ENCODE assay signal across 8 cellular contexts in the genomic region with DNA sequence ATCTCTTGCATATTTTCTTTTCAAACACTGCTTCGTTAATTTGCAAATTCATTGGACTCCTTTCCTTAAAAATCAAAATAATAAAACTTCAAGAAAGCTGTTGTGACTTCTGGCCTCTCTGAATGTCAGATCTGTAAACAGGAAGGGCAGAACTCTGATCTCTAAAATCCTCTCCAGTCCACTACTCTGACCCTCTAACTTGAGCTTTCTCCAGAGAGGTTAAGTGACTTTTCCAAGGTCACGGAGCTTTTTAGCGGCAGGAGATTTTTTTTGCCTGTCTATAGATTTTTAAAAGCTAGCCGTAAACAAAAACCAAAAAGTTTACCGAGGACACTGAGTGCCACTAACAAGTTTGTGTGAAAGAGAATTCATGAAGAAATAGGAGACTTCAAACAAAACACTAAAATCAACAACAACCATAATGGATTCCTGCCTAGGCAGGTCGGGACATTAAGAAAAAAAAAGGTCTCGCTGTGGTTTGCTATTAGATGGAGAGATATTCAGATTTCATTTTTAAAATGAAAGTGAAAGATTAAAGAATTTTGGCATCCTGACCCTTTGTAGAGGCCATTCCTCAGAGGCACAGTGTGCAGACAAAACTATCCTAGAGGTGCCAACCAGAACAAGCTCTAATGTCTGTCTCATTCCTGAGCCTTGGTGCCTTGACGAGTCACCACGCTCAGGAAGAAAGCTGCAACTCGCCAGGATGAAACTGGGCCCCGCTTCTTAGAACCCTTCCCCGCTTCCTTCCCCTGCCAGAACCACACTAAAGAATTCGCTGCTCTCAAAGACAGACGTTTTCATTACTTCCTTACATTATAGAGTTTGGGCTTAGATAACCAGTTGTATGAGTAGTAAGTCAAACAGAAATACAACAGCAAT.
DNase-seq lines count a peak whose midpoint lies in the region; ATAC-seq and TF ChIP-seq lines count a peak whose summit lies in the region.

No MANE protein-coding gene starts in this region.

- peaks cover 13 to 47% (median 26%) of the 10 kb centered on the region in 3 donors for H3K4me1 ChIP-seq in esophagus squamous epithelium
- H3K4me1 ChIP-seq in trophoblast cell (ENCODE audit: control insufficient read depth in 1 of 2, insufficient read depth in 2 of 2, low read length in 2 of 2) = peaks cover 11 to 18% of the 10 kb centered on the region in 2 experiments

- no peak overlapping the region for H4K12ac ChIP-seq in trophoblast cell (ENCODE audit: low read depth, low read length)

- H2BK5ac ChIP-seq in trophoblast cell (ENCODE audit: low read depth, low read length, poor library complexity) = peak overlapping the region; percentile 5

- H3K4me2 ChIP-seq in trophoblast cell (ENCODE audit: low read length) = peak overlapping the region; percentile 43

- H3K9ac ChIP-seq in trophoblast cell (ENCODE audit: low read length) = peak overlapping the region; percentile 20

- H3K27ac ChIP-seq in esophagus squamous epithelium (peak overlapping the region; percentile 91 to 97 (median 95)), trophoblast cell (ENCODE audit: low read depth, low read length) (peak overlapping the region; percentile 99)

- H3K9me3 ChIP-seq in T-helper 17 cell (ENCODE audit: control insufficient read depth, low read length, poor library complexity, severe bottlenecking) = no peaks in the 10 kb centered on the region
- H3K9me3 ChIP-seq in esophagus squamous epithelium = no peaks in the 10 kb centered on the region
- H3K9me3 ChIP-seq in trophoblast cell (ENCODE audit: insufficient read depth, low read depth, low read length) = no peaks in the 10 kb centered on the region

- no peak overlapping the region for H3K27ac Mint-ChIP-seq in activated CD4-positive, alpha-beta T cell treated with anti-CD3 and anti-CD28 coated beads for 36 hours
- no peak overlapping the region for H3K27ac Mint-ChIP-seq in T-helper 17 cell
- no peak overlapping the region for H3K27ac Mint-ChIP-seq in mesothelial cell of epicardium

- H3K79me1 ChIP-seq in trophoblast cell (ENCODE audit: low read length) = peaks cover 28% of the 10 kb centered on the region

- peak; percentile 3 for ATAC-seq in activated CD4-positive, alpha-beta T cell treated with anti-CD3 and anti-CD28 coated beads for 36 hours
- ATAC-seq in T-helper 17 cell = peak; percentile 56

- H3K36me3 ChIP-seq in esophagus squamous epithelium (no peaks in the 10 kb centered on the region), trophoblast cell (ENCODE audit: control insufficient read depth in 1 of 2, insufficient read depth in 2 of 2, low read length in 2 of 2) (no peaks in the 10 kb centered on the region)

- H4K91ac ChIP-seq in trophoblast cell (ENCODE audit: low read depth, low read length) = no peak overlapping the region

- peaks cover 6% of the 10 kb centered on the region for H3K36me3 Mint-ChIP-seq in activated CD4-positive, alpha-beta T cell treated with anti-CD3 and anti-CD28 coated beads for 36 hours (ENCODE audit: low read depth)
- H3K36me3 Mint-ChIP-seq in T-helper 17 cell (ENCODE audit: low read depth) (no peaks in the 10 kb centered on the region), mesothelial cell of epicardium (no peaks in the 10 kb centered on the region)

- no peak overlapping the region for H3K18ac ChIP-seq in trophoblast cell (ENCODE audit: low read length)

- DNase-seq in activated CD4-positive, alpha-beta T cell treated with anti-CD3 and anti-CD28 coated beads for 36 hours = peak; percentile 36
- no peak for DNase-seq in activated CD4-positive, alpha-beta T cell treated with anti-CD3 and anti-CD28 coated beads, Interleukin-2, amount 50 U/mL, for 1 hour
- DNase-seq in T-helper 17 cell (peak in 1 of 3 donors; percentile 29), esophagus squamous epithelium (lab: John Stamatoyannopoulos, UW) (no peak), trophoblast cell (no peak), foreskin melanocyte (no peak), mesothelial cell of epicardium (ENCODE audit: low spot score in 2 of 2, unreplicated experiment in 2 of 2) (no peak)
- no peak for DNase-seq in stimulated activated CD8-positive, alpha-beta memory T cell treated with anti-CD3 and anti-CD28 coated beads, Interleukin-4, amount 100 ng/mL, for 48 hours

- POLR2A ChIA-PET in activated CD4-positive, alpha-beta T cell treated with anti-CD3 and anti-CD28 coated beads for 36 hours (lab: Charles Lee) = interaction anchor here (0.7 to 1.4 kb wide), 3 partner anchors 12 to 133 kb away, joined by 3 to 5 read pairs (median 3); no protein-coding TSS in a partner anchor

- H3K14ac ChIP-seq in trophoblast cell (ENCODE audit: low read length) = peak overlapping the region; percentile 4

- H3K4me3 Mint-ChIP-seq in activated CD4-positive, alpha-beta T cell treated with anti-CD3 and anti-CD28 coated beads for 36 hours = no peak overlapping the region
- H3K4me3 Mint-ChIP-seq in T-helper 17 cell = no peak overlapping the region
- no peak overlapping the region for H3K4me3 Mint-ChIP-seq in mesothelial cell of epicardium

- H3K4me1 Mint-ChIP-seq in activated CD4-positive, alpha-beta T cell treated with anti-CD3 and anti-CD28 coated beads for 36 hours = peaks cover 16% of the 10 kb centered on the region
- H3K4me1 Mint-ChIP-seq in T-helper 17 cell (peaks cover 10% of the 10 kb centered on the region), mesothelial cell of epicardium (peaks cover 14% of the 10 kb centered on the region)

- peaks cover 4% of the 10 kb centered on the region for H3K79me2 ChIP-seq in trophoblast cell (ENCODE audit: control insufficient read depth, insufficient read depth, low read length, poor library complexity)

- no peak overlapping the region for H2AFZ ChIP-seq in trophoblast cell (ENCODE audit: insufficient read depth, low read length, poor library complexity)

- peak overlapping the region; percentile 12 for H4K8ac ChIP-seq in trophoblast cell (ENCODE audit: low read depth, low read length)

- no peaks in the 10 kb centered on the region for H3K9me3 Mint-ChIP-seq in activated CD4-positive, alpha-beta T cell treated with anti-CD3 and anti-CD28 coated beads for 36 hours (ENCODE audit: low read depth)
- H3K9me3 Mint-ChIP-seq in mesothelial cell of epicardium = no peaks in the 10 kb centered on the region

- intact Hi-C loops in activated CD4-positive, alpha-beta T cell treated with anti-CD3 and anti-CD28 coated beads for 36 hours (cut with DNase I, micrococcal nuclease) = loop anchor here (1.0 to 2.0 kb wide), 3 partner anchors 18 to 645 kb away; no protein-coding TSS in a partner anchor
- intact Hi-C loops in esophagus squamous epithelium (cut with DNase I) = no loop called here

- peak overlapping the region; percentile 26 for H2BK120ac ChIP-seq in trophoblast cell (ENCODE audit: insufficient read depth, low read length, poor library complexity)

- H3K4me3 ChIP-seq in esophagus squamous epithelium = peak overlapping the region; percentile 12 to 62 (median 46)
- H3K4me3 ChIP-seq in trophoblast cell (ENCODE audit: low read depth, low read length) = no peak overlapping the region

- no peak overlapping the region for H3K23ac ChIP-seq in trophoblast cell (ENCODE audit: low read length)

- H3K27me3 ChIP-seq in esophagus squamous epithelium (no peaks in the 10 kb centered on the region), trophoblast cell (ENCODE audit: insufficient read depth, low read length) (no peaks in the 10 kb centered on the region)

- TF ChIP-seq POLR2A in esophagus squamous epithelium (IDR thresholded peaks at IDR 0.05) = no peak

- no peak overlapping the region for H3K4ac ChIP-seq in trophoblast cell (ENCODE audit: low read depth, low read length)

- no peak overlapping the region for H2BK12ac ChIP-seq in trophoblast cell (ENCODE audit: low read length)

- no peaks in the 10 kb centered on the region for H3K27me3 Mint-ChIP-seq in activated CD4-positive, alpha-beta T cell treated with anti-CD3 and anti-CD28 coated beads for 36 hours
- no peaks in the 10 kb centered on the region for H3K27me3 Mint-ChIP-seq in T-helper 17 cell
- no peaks in the 10 kb centered on the region for H3K27me3 Mint-ChIP-seq in mesothelial cell of epicardium (ENCODE audit: low read depth)

- H2AK5ac ChIP-seq in trophoblast cell (ENCODE audit: low read length) = no peak overlapping the region

- TF ChIP-seq CTCF in esophagus squamous epithelium (IDR thresholded peaks at IDR 0.05) = no peak
- TF ChIP-seq CTCF in mesothelial cell of epicardium (IDR thresholded peaks at IDR 0.05; ENCODE audit: unreplicated experiment) = no peak

- WGBS in esophagus squamous epithelium, 2 donors = 4 to 9% methylated on average over 14 of the region's 14 CpGs
- no CpG with 5 or more reads among the region's 14 CpGs for WGBS in trophoblast cell (ENCODE audit: extremely low coverage, insufficient coverage, insufficient read length)

- CTCF ChIA-PET in activated CD4-positive, alpha-beta T cell treated with anti-CD3 and anti-CD28 coated beads for 36 hours (lab: Charles Lee) = interaction anchor here (0.6 to 2.3 kb wide), 9 partner anchors 11 to 225 kb away, joined by 3 to 20 read pairs (median 4); no protein-coding TSS in a partner anchor
